1 cellular context compared by ENCODE assay signal in genomic region chr1:12584900-12585525, GRCh38.
TF ChIP-seq lines count a peak whose summit lies in the region.

No MANE protein-coding gene starts in this region.

TF ChIP-seq in H1, 55 proteins besides CTCF, POLR2A, EP300 and RAD21 (continued from another document):
- TF ChIP-seq ZNF274 (IDR thresholded peaks at IDR 0.05; ENCODE audit: borderline replicate concordance, extremely low read depth, low read length) = no peak
- TF ChIP-seq SUZ12 (IDR thresholded peaks at IDR 0.05; ENCODE audit: low read length) = no peak
- no peak for TF ChIP-seq SIRT6 (IDR thresholded peaks at IDR 0.05; ENCODE audit: low read length)
- TF ChIP-seq FOSL1 (IDR thresholded peaks at IDR 0.05; ENCODE audit: insufficient read depth, low read depth, low read length) = no peak
- no peak for TF ChIP-seq RXRA (IDR thresholded peaks at IDR 0.05; ENCODE audit: insufficient read depth, low read depth, low read length)
- TF ChIP-seq GTF2F1 (IDR thresholded peaks at IDR 0.05; ENCODE audit: borderline replicate concordance, low read depth, low read length) = no peak
- TF ChIP-seq TAF7 (optimal IDR thresholded peaks at IDR 0.05; ENCODE audit: borderline replicate concordance, low read depth, low read length) = no peak
- no peak for TF ChIP-seq TBP (IDR thresholded peaks at IDR 0.05; ENCODE audit: low read depth, low read length)
- no peak for TF ChIP-seq EGR1 (IDR thresholded peaks at IDR 0.05; ENCODE audit: borderline replicate concordance, low read depth, low read length)
- no peak for TF ChIP-seq KDM1A (IDR thresholded peaks at IDR 0.05; ENCODE audit: borderline replicate concordance, low read length)
- TF ChIP-seq EZH2 (IDR thresholded peaks at IDR 0.05; ENCODE audit: low read depth, low read length, severe bottlenecking) = no peak
- TF ChIP-seq RFX5 (IDR thresholded peaks at IDR 0.05; ENCODE audit: borderline replicate concordance, low read depth, low read length) = no peak
- TF ChIP-seq KDM4A (IDR thresholded peaks at IDR 0.05; ENCODE audit: low read depth, low read length, severe bottlenecking) = no peak
- no peak for TF ChIP-seq CHD7 (IDR thresholded peaks at IDR 0.05; ENCODE audit: insufficient replicate concordance, low read length)
- TF ChIP-seq NRF1 (IDR thresholded peaks at IDR 0.05; ENCODE audit: low read depth, low read length) = no peak
TF ChIP-seq in H1: peak in this region for 0.
